In the genomic region with DNA sequence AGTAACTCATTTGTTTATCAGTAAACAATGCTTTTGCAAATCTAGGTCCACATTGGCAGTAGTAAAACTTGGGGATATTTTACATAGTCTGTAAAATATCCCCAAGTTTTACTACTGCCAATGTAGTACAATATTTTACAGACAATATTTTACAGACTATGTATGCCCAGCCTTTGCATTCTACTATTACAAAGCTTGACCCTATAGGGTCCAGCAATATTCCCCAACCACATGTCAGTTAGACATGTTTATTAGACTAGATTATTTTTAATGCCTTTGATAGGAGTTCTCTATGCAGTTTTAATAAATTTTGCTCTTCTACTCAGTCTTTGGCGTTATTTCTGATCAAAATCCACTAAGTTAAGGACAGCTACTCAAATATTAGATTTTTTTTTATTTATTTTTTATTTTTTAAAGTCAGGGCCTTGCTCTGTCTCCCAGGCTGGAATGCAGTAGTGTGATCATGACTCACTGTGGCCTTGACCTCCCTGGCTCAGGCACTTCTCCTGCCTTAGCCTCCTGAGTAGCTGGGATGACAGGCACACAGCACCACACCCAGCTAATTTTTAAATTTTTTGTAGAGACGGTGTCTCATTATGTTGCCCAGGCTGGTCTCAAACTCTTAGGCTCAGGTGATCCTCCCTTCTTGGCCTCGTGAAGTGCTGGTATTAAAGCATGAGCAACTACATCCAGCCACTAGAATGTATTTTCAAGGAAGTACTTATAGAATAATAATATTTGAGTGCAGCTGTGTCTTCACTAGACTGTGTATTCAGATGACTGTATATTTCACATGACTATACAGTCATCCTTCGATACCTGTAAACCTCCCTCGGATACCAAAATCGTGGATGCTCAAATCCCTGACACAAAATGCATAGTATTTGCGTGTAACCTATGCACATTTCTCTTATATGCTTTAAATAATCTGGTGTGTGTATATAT, we compare ENCODE assay signal across 1 cellular context.
TF ChIP-seq lines count a peak whose summit lies in the region.

No MANE protein-coding gene starts in this region.

TF ChIP-seq in SK-N-SH, 30 proteins besides CTCF, POLR2A, EP300 and RAD21 (continued from another document):
- TF ChIP-seq, protein P1, sequence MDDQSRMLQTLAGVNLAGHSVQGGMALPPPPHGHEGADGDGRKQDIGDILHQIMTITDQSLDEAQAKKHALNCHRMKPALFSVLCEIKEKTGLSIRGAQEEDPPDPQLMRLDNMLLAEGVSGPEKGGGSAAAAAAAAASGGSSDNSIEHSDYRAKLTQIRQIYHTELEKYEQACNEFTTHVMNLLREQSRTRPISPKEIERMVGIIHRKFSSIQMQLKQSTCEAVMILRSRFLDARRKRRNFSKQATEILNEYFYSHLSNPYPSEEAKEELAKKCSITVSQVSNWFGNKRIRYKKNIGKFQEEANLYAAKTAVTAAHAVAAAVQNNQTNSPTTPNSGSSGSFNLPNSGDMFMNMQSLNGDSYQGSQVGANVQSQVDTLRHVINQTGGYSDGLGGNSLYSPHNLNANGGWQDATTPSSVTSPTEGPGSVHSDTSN (IDR thresholded peaks at IDR 0.05) = no peak
- TF ChIP-seq, protein P2, sequence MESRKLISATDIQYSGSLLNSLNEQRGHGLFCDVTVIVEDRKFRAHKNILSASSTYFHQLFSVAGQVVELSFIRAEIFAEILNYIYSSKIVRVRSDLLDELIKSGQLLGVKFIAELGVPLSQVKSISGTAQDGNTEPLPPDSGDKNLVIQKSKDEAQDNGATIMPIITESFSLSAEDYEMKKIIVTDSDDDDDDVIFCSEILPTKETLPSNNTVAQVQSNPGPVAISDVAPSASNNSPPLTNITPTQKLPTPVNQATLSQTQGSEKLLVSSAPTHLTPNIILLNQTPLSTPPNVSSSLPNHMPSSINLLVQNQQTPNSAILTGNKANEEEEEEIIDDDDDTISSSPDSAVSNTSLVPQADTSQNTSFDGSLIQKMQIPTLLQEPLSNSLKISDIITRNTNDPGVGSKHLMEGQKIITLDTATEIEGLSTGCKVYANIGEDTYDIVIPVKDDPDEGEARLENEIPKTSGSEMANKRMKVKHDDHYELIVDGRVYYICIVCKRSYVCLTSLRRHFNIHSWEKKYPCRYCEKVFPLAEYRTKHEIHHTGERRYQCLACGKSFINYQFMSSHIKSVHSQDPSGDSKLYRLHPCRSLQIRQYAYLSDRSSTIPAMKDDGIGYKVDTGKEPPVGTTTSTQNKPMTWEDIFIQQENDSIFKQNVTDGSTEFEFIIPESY (IDR thresholded peaks at IDR 0.05; ENCODE audit: borderline replicate concordance, low read depth) = no peak
- TF ChIP-seq, protein P3, sequence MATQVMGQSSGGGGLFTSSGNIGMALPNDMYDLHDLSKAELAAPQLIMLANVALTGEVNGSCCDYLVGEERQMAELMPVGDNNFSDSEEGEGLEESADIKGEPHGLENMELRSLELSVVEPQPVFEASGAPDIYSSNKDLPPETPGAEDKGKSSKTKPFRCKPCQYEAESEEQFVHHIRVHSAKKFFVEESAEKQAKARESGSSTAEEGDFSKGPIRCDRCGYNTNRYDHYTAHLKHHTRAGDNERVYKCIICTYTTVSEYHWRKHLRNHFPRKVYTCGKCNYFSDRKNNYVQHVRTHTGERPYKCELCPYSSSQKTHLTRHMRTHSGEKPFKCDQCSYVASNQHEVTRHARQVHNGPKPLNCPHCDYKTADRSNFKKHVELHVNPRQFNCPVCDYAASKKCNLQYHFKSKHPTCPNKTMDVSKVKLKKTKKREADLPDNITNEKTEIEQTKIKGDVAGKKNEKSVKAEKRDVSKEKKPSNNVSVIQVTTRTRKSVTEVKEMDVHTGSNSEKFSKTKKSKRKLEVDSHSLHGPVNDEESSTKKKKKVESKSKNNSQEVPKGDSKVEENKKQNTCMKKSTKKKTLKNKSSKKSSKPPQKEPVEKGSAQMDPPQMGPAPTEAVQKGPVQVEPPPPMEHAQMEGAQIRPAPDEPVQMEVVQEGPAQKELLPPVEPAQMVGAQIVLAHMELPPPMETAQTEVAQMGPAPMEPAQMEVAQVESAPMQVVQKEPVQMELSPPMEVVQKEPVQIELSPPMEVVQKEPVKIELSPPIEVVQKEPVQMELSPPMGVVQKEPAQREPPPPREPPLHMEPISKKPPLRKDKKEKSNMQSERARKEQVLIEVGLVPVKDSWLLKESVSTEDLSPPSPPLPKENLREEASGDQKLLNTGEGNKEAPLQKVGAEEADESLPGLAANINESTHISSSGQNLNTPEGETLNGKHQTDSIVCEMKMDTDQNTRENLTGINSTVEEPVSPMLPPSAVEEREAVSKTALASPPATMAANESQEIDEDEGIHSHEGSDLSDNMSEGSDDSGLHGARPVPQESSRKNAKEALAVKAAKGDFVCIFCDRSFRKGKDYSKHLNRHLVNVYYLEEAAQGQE (IDR thresholded peaks at IDR 0.05; ENCODE audit: low read depth, low read length) = no peak
- TF ChIP-seq FOXM1 (IDR thresholded peaks at IDR 0.05; ENCODE audit: low read depth) (no peak), JUND (IDR thresholded peaks at IDR 0.05) (peak; percentile 41; the same call in 1 of the 2 replicates), CHD2 (IDR thresholded peaks at IDR 0.05; ENCODE audit: low read length, partially characterized antibody) (no peak), TAF1 (IDR thresholded peaks at IDR 0.05; ENCODE audit: borderline replicate concordance, low read depth, low read length) (no peak), EZH2phosphoT487 (IDR thresholded peaks at IDR 0.05; ENCODE audit: borderline replicate concordance, low read depth) (no peak), FOXJ3 (CRISPR knock-in tag; IDR thresholded peaks at IDR 0.05) (no peak)
- TF ChIP-seq, protein P4, sequence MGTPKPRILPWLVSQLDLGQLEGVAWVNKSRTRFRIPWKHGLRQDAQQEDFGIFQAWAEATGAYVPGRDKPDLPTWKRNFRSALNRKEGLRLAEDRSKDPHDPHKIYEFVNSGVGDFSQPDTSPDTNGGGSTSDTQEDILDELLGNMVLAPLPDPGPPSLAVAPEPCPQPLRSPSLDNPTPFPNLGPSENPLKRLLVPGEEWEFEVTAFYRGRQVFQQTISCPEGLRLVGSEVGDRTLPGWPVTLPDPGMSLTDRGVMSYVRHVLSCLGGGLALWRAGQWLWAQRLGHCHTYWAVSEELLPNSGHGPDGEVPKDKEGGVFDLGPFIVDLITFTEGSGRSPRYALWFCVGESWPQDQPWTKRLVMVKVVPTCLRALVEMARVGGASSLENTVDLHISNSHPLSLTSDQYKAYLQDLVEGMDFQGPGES (IDR thresholded peaks at IDR 0.05; ENCODE audit: low read depth, low read length) = no peak
